In the genomic region with DNA sequence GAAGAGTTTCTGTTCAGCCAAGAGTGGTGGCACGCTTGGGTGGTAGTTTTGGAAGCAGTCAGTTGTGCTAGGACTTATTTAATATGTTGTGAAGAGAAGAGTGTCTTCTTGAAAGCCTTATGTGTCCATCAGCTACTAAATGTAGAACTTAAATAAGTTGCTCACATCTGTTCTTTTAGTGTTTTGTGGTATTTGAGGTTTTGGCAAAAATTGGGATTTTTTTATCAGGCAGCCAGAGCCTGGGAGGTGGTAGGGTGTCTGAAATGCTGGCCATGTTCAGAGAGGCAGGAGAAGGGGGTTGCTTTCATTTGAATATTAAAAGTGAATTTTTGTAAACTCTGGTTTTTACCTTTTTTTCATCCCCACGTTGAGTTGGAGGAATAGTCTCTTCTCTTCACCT, we compare ENCODE assay signal across 18 cellular contexts. TPM values are rescaled to one million over a fixed set of nuclear protein-coding genes. Genes with fewer than 3 reads are reported as not detected.
DNase-seq lines count a peak whose midpoint lies in the region; ATAC-seq, FAIRE-seq and TF ChIP-seq lines count a peak whose summit lies in the region.
"Had no signal": no experiment of that assay in that cellular context is flagged by ENCODE, and none has a peak within 500 bp of the region (broad histone marks: within the 10 kb centered on the region; RNA-seq: fewer than 3 reads in every experiment).

No MANE protein-coding gene starts in this region.

- no peaks in the 10 kb centered on the region for H3K27me3 Mint-ChIP-seq in astrocyte (ENCODE audit: low read depth, unreplicated experiment)

- H3K36me3 Mint-ChIP-seq in astrocyte (ENCODE audit: low read depth, unreplicated experiment), result peaks cover 24% of the 10 kb centered on the region

- H3K27ac ChIP-seq in astrocyte (ENCODE audit: low read depth, low read length), result no peak overlapping the region

- H3K27me3 ChIP-seq in astrocyte (ENCODE audit: insufficient read depth, low read length), result no peaks in the 10 kb centered on the region
- H3K27me3 ChIP-seq: MG63 had no signal

- no peaks in the 10 kb centered on the region for H3K9me3 Mint-ChIP-seq in astrocyte (ENCODE audit: unreplicated experiment)
- H3K9me3 Mint-ChIP-seq: CD14-positive monocyte had no signal

- peak overlapping the region; percentile 9 for H3K4me3 Mint-ChIP-seq in astrocyte (ENCODE audit: unreplicated experiment)

- peaks cover 19% of the 10 kb centered on the region for H3K36me3 ChIP-seq in astrocyte (ENCODE audit: insufficient read depth, low read length)

- FAIRE-seq in astrocyte (lab: Jason Lieb, UNC), result no peak
- FAIRE-seq: H1 had no signal

- H3K4me3 ChIP-seq in astrocyte (ENCODE audit: insufficient read depth, low read depth, low read length), result no peak overlapping the region
- H3K4me3 ChIP-seq: MG63 had no signal

- no peak overlapping the region for H3K4me2 ChIP-seq in astrocyte (ENCODE audit: low read length)

- ATAC-seq in HG03521 (IDR thresholded peaks at IDR 0.05; ENCODE audit: unreplicated experiment) (no peak), HG03442 (IDR thresholded peaks at IDR 0.05; ENCODE audit: unreplicated experiment) (no peak), GM19397 (IDR thresholded peaks at IDR 0.05; ENCODE audit: unreplicated experiment) (no peak)

- H3K4me1 ChIP-seq in astrocyte (ENCODE audit: insufficient read depth, low read length), result no peaks in the 10 kb centered on the region
- H3K4me1 ChIP-seq: Caco-2 had no signal

- H3K4me1 Mint-ChIP-seq in astrocyte (ENCODE audit: low read depth, unreplicated experiment), result no peaks in the 10 kb centered on the region

- DNase-seq in GM04504 (ENCODE audit: low read depth), result peak; percentile 18
- peak; percentile 38 for DNase-seq in astrocyte (ENCODE audit: low read depth)
- peak; percentile 55 for DNase-seq in myocyte (ENCODE audit: low read depth)
- no peak for DNase-seq in NCI-H2227 treated with DMSO at 0.1 percent for 48 hours (lab: John Stamatoyannopoulos, UW)
- DNase-seq: Caco-2, DMS53, KG1, MG63, NCI-H1105 treated with DMSO at 0.1 percent for 48 hours, NCI-H187 treated with DMSO at 0.1 percent for 48 hours, NCI-H2171, NCI-H82, SW 1271 had no signal

- peaks cover 38% of the 10 kb centered on the region for H3K79me2 ChIP-seq in astrocyte (ENCODE audit: insufficient read depth, low read length)

- H2AFZ ChIP-seq in astrocyte (ENCODE audit: low read depth, low read length), result no peak overlapping the region

- no peak overlapping the region for H3K9ac ChIP-seq in astrocyte (ENCODE audit: low read length)

- peaks cover 69% of the 10 kb centered on the region for H4K20me1 ChIP-seq in astrocyte (ENCODE audit: insufficient read depth, low read length)

- H3K27ac Mint-ChIP-seq in astrocyte (ENCODE audit: unreplicated experiment), result no peak overlapping the region

- H3K9me3 ChIP-seq in astrocyte (ENCODE audit: insufficient read depth, low read depth, low read length), result no peaks in the 10 kb centered on the region
- H3K9me3 ChIP-seq: Caco-2, MG63 had no signal

- no peak for TF ChIP-seq CTCF in astrocyte (IDR thresholded peaks at IDR 0.05; ENCODE audit: insufficient read depth, low read depth, low read length)

RNA-seq across cellular contexts. Expression of a gene that starts 24.2 kb away (rescaled TPM):
- 13.3 and 14.7 TPM in 2 replicates for total RNA-seq in astrocyte
- 5.9 and 6.1 TPM in 2 replicates for total RNA-seq in myocyte
- 3.1 TPM for polyA plus RNA-seq in myocyte (2012)

RNA-seq across cellular contexts. Expression of a gene that starts 31.4 kb away (rescaled TPM):
- total RNA-seq in astrocyte (21.5 and 23.5 TPM in 2 replicates), myocyte (40.8 and 42.7 TPM in 2 replicates)
- polyA plus RNA-seq in myocyte (2012), result 18.8 TPM
